Comparison of ENCODE assay signal across 8 cellular contexts in genomic region chr2:26033769-26034596, GRCh38. TPM values are rescaled to one million over a fixed set of nuclear protein-coding genes. Genes with fewer than 3 reads are reported as not detected.
A peak's percentile ranks its signal among the peaks of the same experiment; 100 is the strongest.
DNase-seq lines count a peak whose midpoint lies in the region; ATAC-seq and TF ChIP-seq lines count a peak whose summit lies in the region.

Gene RAB10 (plus strand): TSS chr2:26034084. CDS start chr2:26034609, 525 bp downstream.

- ATAC-seq in HG02588 (IDR thresholded peaks at IDR 0.05; ENCODE audit: unreplicated experiment): peak; percentile 82
- peak; percentile 87 for ATAC-seq in SK-N-SH treated with all-trans-retinoic acid at 6 μM for 48 hours
- ATAC-seq in omental fat pad (ENCODE audit: low FRiP score): peak; percentile 97

- WGBS in testis, 2 donors: 0 to 1% methylated on average over 15 to 56 of the region's 97 CpGs

- H3K4me3 ChIP-seq in GM06990 (replicated peaks; ENCODE audit: low read depth, low read length): peak within 1 kb of the TSS; percentile 96
- peak within 1 kb of the TSS; percentile 93 to 96 for H3K4me3 ChIP-seq in testis

- peak within 1 kb of the TSS; percentile 95 for H3K27ac Mint-ChIP-seq in activated naive CD4-positive, alpha-beta T cell treated with anti-CD3 and anti-CD28 coated beads, Interleukin-2, amount 50 U/mL, for 24 hours

- no peaks in the 10 kb centered on the region for H3K36me3 Mint-ChIP-seq in activated naive CD4-positive, alpha-beta T cell treated with anti-CD3 and anti-CD28 coated beads, Interleukin-2, amount 50 U/mL, for 24 hours

- H3K27me3 Mint-ChIP-seq in activated naive CD4-positive, alpha-beta T cell treated with anti-CD3 and anti-CD28 coated beads, Interleukin-2, amount 50 U/mL, for 24 hours: no peaks in the 10 kb centered on the region

- DNase-seq in GM06990 (ENCODE audit: extremely low read depth, insufficient read length) (peak; percentile 100), NCI-H1092 (lab: John Stamatoyannopoulos, UW) (peak; percentile 95), globus pallidus (ENCODE audit: low spot score) (peak; percentile 99), omental fat pad (ENCODE audit: low spot score) (peak; percentile 91), testis (peak; percentile 98)

- no peak for TF ChIP-seq CTCF in GM06990 (IDR thresholded peaks at IDR 0.05; ENCODE audit: insufficient read depth, low read length, poor library complexity, severe bottlenecking)
- no peak for TF ChIP-seq CTCF in omental fat pad (IDR thresholded peaks at IDR 0.05)
- peak in 2 of 3 experiments; percentile 24 to 26 for TF ChIP-seq CTCF in testis (IDR thresholded peaks at IDR 0.05)

- H3K27me3 ChIP-seq in GM06990 (replicated peaks; ENCODE audit: control insufficient read depth, insufficient read depth, low read length): no peaks in the 10 kb centered on the region
- no peaks in the 10 kb centered on the region for H3K27me3 ChIP-seq in testis

- H3K36me3 ChIP-seq in GM06990 (ENCODE audit: control insufficient read depth, insufficient read depth, low read length): peaks cover 1% of the 10 kb centered on the region
- no peaks in the 10 kb centered on the region for H3K36me3 ChIP-seq in testis (ENCODE audit: low read depth, missing control alignments)

- H3K9me3 Mint-ChIP-seq in activated naive CD4-positive, alpha-beta T cell treated with anti-CD3 and anti-CD28 coated beads, Interleukin-2, amount 50 U/mL, for 24 hours: no peaks in the 10 kb centered on the region

- peak within 1 kb of the TSS; percentile 96 to 98 for H3K27ac ChIP-seq in testis

- no peaks in the 10 kb centered on the region for H3K9me3 ChIP-seq in testis

- intact Hi-C loops in testis (cut with DNase I; ENCODE audit: low total_unique reads): no loop called here

- peaks cover 15% of the 10 kb centered on the region for H3K4me1 ChIP-seq in testis

- H3K4me1 Mint-ChIP-seq in activated naive CD4-positive, alpha-beta T cell treated with anti-CD3 and anti-CD28 coated beads, Interleukin-2, amount 50 U/mL, for 24 hours: peaks cover 37% of the 10 kb centered on the region

- peak; percentile 84 for TF ChIP-seq POLR2A in testis (IDR thresholded peaks at IDR 0.05)

- peak within 1 kb of the TSS; percentile 95 for H3K4me3 Mint-ChIP-seq in activated naive CD4-positive, alpha-beta T cell treated with anti-CD3 and anti-CD28 coated beads, Interleukin-2, amount 50 U/mL, for 24 hours

TF ChIP-seq in SK-N-SH treated with all-trans-retinoic acid at 6 μM for 48 hours, 23 proteins besides CTCF, POLR2A, EP300 and RAD21:
- TF ChIP-seq CSDC2 (CRISPR knock-in tag; IDR thresholded peaks at IDR 0.05): peak; percentile 93
- TF ChIP-seq ZC3H10 (CRISPR knock-in tag; IDR thresholded peaks at IDR 0.05): no peak
- TF ChIP-seq ZNF8 (CRISPR knock-in tag; IDR thresholded peaks at IDR 0.05): no peak
- no peak for TF ChIP-seq ZFP30 (CRISPR knock-in tag; IDR thresholded peaks at IDR 0.05)
- 0 out of 2 replicates have a peak, but pooled peaks have one; percentile 42 for TF ChIP-seq CSRNP3 (CRISPR knock-in tag; IDR thresholded peaks at IDR 0.05)
- 0 out of 2 replicates have a peak, but pooled peaks have one; percentile 85 for TF ChIP-seq GLIS3 (CRISPR knock-in tag; IDR thresholded peaks at IDR 0.05)
- peak; percentile 78 for TF ChIP-seq TSHZ2 (CRISPR knock-in tag; IDR thresholded peaks at IDR 0.05)
- TF ChIP-seq BACH2 (CRISPR knock-in tag; IDR thresholded peaks at IDR 0.05; ENCODE audit: borderline replicate concordance): no peak
- TF ChIP-seq TOX (CRISPR knock-in tag; IDR thresholded peaks at IDR 0.05; ENCODE audit: borderline replicate concordance): no peak
- peak; percentile 83; the same call in 1 of the 2 replicates for TF ChIP-seq ZFP3 (CRISPR knock-in tag; IDR thresholded peaks at IDR 0.05)
TF ChIP-seq in SK-N-SH treated with all-trans-retinoic acid at 6 μM for 48 hours: peak in this region for 5.

RNA-seq across cellular contexts. Expression of gene RAB10, which starts in this region (rescaled TPM):
- total RNA-seq in omental fat pad (100 to 1,000 TPM in 1 of 4 donors, 10 to 100 TPM in 3; 78.3 to 115 (median 86.1) TPM), testis (100 to 1,000 TPM in 1 of 2 donors, 10 to 100 TPM in 1; 96.8 to 112 TPM)
- polyA plus RNA-seq in testis (ENCODE audit: insufficient read depth, low read depth, low replicate concordance): 74.8 TPM

Comparison
In these comparisons a context has a peak if more than half of its experiments do, and no peak if none do; other contexts are left out.
1. Peak in every context shown above with its lines: DNase-seq, ATAC-seq, H3K4me3 ChIP-seq and H3K27ac ChIP-seq.
2. CTCF ChIP-seq: peak in testis (2 of 3); none in GM06990 (single experiment) and omental fat pad (0 of 3).